Comparison of ENCODE assay signal across 1 cellular context in genomic region chr2:73987948-73988700, GRCh38.
TF ChIP-seq lines count a peak whose summit lies in the region.

No MANE protein-coding gene starts in this region.

TF ChIP-seq in IMR-90, 13 proteins besides CTCF, POLR2A, EP300 and RAD21:
- TF ChIP-seq SMC3 (IDR thresholded peaks at IDR 0.05; ENCODE audit: low read depth, low read length): no peak
- TF ChIP-seq RFX5 (IDR thresholded peaks at IDR 0.05; ENCODE audit: low read depth, low read length): no peak
- no peak for TF ChIP-seq ELK1 (IDR thresholded peaks at IDR 0.05; ENCODE audit: borderline replicate concordance, low read depth, low read length)
- no peak for TF ChIP-seq MAFK (IDR thresholded peaks at IDR 0.05; ENCODE audit: low read depth, low read length)
- TF ChIP-seq FOS (IDR thresholded peaks at IDR 0.05; ENCODE audit: low read depth, low read length): no peak
- no peak for TF ChIP-seq MAZ (IDR thresholded peaks at IDR 0.05; ENCODE audit: borderline replicate concordance, low read depth, low read length)
- TF ChIP-seq USF2 (IDR thresholded peaks at IDR 0.05; ENCODE audit: low read depth, low read length): no peak
